8 cellular contexts compared by ENCODE assay signal in genomic region chr2:172102858-172103359, GRCh38. TPM values are rescaled to one million over a fixed set of nuclear protein-coding genes. Genes with fewer than 3 reads are reported as not detected.
DNase-seq lines count a peak whose midpoint lies in the region; ATAC-seq and TF ChIP-seq lines count a peak whose summit lies in the region.

TSS of gene DLX2 (minus strand) at chr2:172102900. CDS start at chr2:172102538, 362 bp downstream.

- H3K4me3 Mint-ChIP-seq in activated T-helper 17 cell treated with anti-CD3 and anti-CD28 coated beads, Interleukin-2, amount 50 U/mL, for 72 hours = peak within 1 kb of the TSS; percentile 76

- DNase-seq in DMS79 treated with DMSO at 0.1 percent for 48 hours (lab: John Stamatoyannopoulos, UW) (peak; percentile 94), OCI-M1 (lab: John Stamatoyannopoulos, UW) (peak; percentile 90), foreskin keratinocyte (peak in 1 of 2 donors; percentile 83), neuronal stem cell (ENCODE audit: low spot score) (peak; percentile 86), upper lobe of left lung (peak; percentile 82 to 89)

- H3K27ac ChIP-seq in HUES64 (ENCODE audit: low read depth, low read length) = no peak within 1 kb of the TSS
- H3K27ac ChIP-seq in foreskin keratinocyte = peak within 1 kb of the TSS; percentile 24
- no peak within 1 kb of the TSS for H3K27ac ChIP-seq in neuronal stem cell (replicated peaks; ENCODE audit: low read length)
- no peak within 1 kb of the TSS for H3K27ac ChIP-seq in upper lobe of left lung

- H3K4me3 ChIP-seq in HUES64 (ENCODE audit: low read length) (peak within 1 kb of the TSS; percentile 52), neuronal stem cell (ENCODE audit: low read length in 2 of 2) (peak within 1 kb of the TSS; percentile 44 to 51), upper lobe of left lung (peak within 1 kb of the TSS; percentile 45 to 65 (median 56))

- ATAC-seq in GM21528 (IDR thresholded peaks at IDR 0.05; ENCODE audit: low FRiP score, unreplicated experiment) (peak; percentile 71), foreskin keratinocyte (peak; percentile 65), upper lobe of left lung (ENCODE audit: low FRiP score in 2 of 2) (peak in 1 of 2 donors; percentile 79)
- peak; percentile 59 for ATAC-seq in activated T-helper 17 cell treated with anti-CD3 and anti-CD28 coated beads, Interleukin-2, amount 50 U/mL, for 72 hours (replicated peaks)

- no peak within 1 kb of the TSS for H3K14ac ChIP-seq in neuronal stem cell (ENCODE audit: low read length)

- H2BK5ac ChIP-seq in neuronal stem cell (ENCODE audit: low read length) = peak within 1 kb of the TSS; percentile 85

- no peak for TF ChIP-seq POLR2A in upper lobe of left lung (IDR thresholded peaks at IDR 0.05)

- H3K4me1 ChIP-seq in HUES64 (ENCODE audit: insufficient read depth, low read length) (peaks cover 32% of the 10 kb centered on the region), foreskin keratinocyte (peaks cover 20% of the 10 kb centered on the region), neuronal stem cell (ENCODE audit: control insufficient read depth in 2 of 2, insufficient read depth in 1 of 2, low read depth in 1 of 2, low read length in 2 of 2) (peaks cover 21 to 36% of the 10 kb centered on the region in 2 donors), upper lobe of left lung (peaks cover 60 to 82% (median 67%) of the 10 kb centered on the region in 4 donors)

- H2AFZ ChIP-seq in neuronal stem cell (ENCODE audit: low read length) = peak within 1 kb of the TSS; percentile 95

- H4K91ac ChIP-seq in neuronal stem cell (ENCODE audit: low read depth, low read length, poor library complexity) = no peak within 1 kb of the TSS

- no peak within 1 kb of the TSS for H2BK12ac ChIP-seq in neuronal stem cell (ENCODE audit: low read length)

- H2BK120ac ChIP-seq in neuronal stem cell (ENCODE audit: low read depth, low read length) = no peak within 1 kb of the TSS

- peak within 1 kb of the TSS; percentile 5 for H3K27ac Mint-ChIP-seq in activated T-helper 17 cell treated with anti-CD3 and anti-CD28 coated beads, Interleukin-2, amount 50 U/mL, for 72 hours

- no peaks in the 10 kb centered on the region for H3K79me1 ChIP-seq in neuronal stem cell (ENCODE audit: low read depth, low read length)

- peak within 1 kb of the TSS; percentile 98 for H3K4me2 ChIP-seq in neuronal stem cell (ENCODE audit: insufficient read depth, low read length, poor library complexity, severe bottlenecking)

- H3K9ac ChIP-seq in HUES64 (ENCODE audit: low read depth, low read length) = no peak within 1 kb of the TSS
- H3K9ac ChIP-seq in neuronal stem cell (ENCODE audit: low read depth, low read length, poor library complexity) = peak within 1 kb of the TSS; percentile 81

- no peak within 1 kb of the TSS for H4K8ac ChIP-seq in neuronal stem cell (ENCODE audit: low read depth, low read length)

- H3K27me3 Mint-ChIP-seq in activated T-helper 17 cell treated with anti-CD3 and anti-CD28 coated beads, Interleukin-2, amount 50 U/mL, for 72 hours = peaks cover 49% of the 10 kb centered on the region

- H3K36me3 ChIP-seq in HUES64 (ENCODE audit: insufficient read depth, low read length) (no peaks in the 10 kb centered on the region), neuronal stem cell (replicated peaks in 1 of 2; ENCODE audit: control insufficient read depth in 2 of 2, insufficient read depth in 2 of 2, low read length in 2 of 2) (no peaks in the 10 kb centered on the region), upper lobe of left lung (no peaks in the 10 kb centered on the region)

- H3K9me3 ChIP-seq in HUES64 (ENCODE audit: insufficient read depth, low read depth, low read length) (no peaks in the 10 kb centered on the region), neuronal stem cell (replicated peaks in 1 of 2; ENCODE audit: control insufficient read depth in 2 of 2, insufficient read depth in 1 of 2, low read depth in 1 of 2, low read length in 2 of 2) (peaks cover 0 to 5% of the 10 kb centered on the region in 2 donors), upper lobe of left lung (no peaks in the 10 kb centered on the region)

- peak within 1 kb of the TSS; percentile 69 for H3K18ac ChIP-seq in neuronal stem cell (ENCODE audit: low read length)

- TF ChIP-seq EP300 in upper lobe of left lung (IDR thresholded peaks at IDR 0.05) = no peak

- peaks cover 22% of the 10 kb centered on the region for H3K4me1 Mint-ChIP-seq in activated T-helper 17 cell treated with anti-CD3 and anti-CD28 coated beads, Interleukin-2, amount 50 U/mL, for 72 hours

- no peak within 1 kb of the TSS for H2AK5ac ChIP-seq in neuronal stem cell (ENCODE audit: low read depth, low read length)

- H3K9me3 Mint-ChIP-seq in activated T-helper 17 cell treated with anti-CD3 and anti-CD28 coated beads, Interleukin-2, amount 50 U/mL, for 72 hours = no peaks in the 10 kb centered on the region

- peak within 1 kb of the TSS; percentile 72 for H2BK15ac ChIP-seq in neuronal stem cell (ENCODE audit: low read length)

- TF ChIP-seq CTCF in foreskin keratinocyte (conservative IDR thresholded peaks at IDR 0.05) = peak; percentile 14
- TF ChIP-seq CTCF in upper lobe of left lung (IDR thresholded peaks at IDR 0.05) = no peak

- H3K4ac ChIP-seq in neuronal stem cell (ENCODE audit: low read length) = no peak within 1 kb of the TSS

- H3K36me3 Mint-ChIP-seq in activated T-helper 17 cell treated with anti-CD3 and anti-CD28 coated beads, Interleukin-2, amount 50 U/mL, for 72 hours (ENCODE audit: low read depth) = peaks cover 6% of the 10 kb centered on the region

- peak within 1 kb of the TSS; percentile 74 for H3K23ac ChIP-seq in neuronal stem cell (ENCODE audit: low read depth, low read length, poor library complexity)

- H3K27me3 ChIP-seq in HUES64 (ENCODE audit: insufficient read depth, low read length) = peaks cover 98% of the 10 kb centered on the region
- H3K27me3 ChIP-seq in foreskin keratinocyte = no peaks in the 10 kb centered on the region
- peaks cover 47 to 88% (median 87%) of the 10 kb centered on the region in 3 experiments for H3K27me3 ChIP-seq in neuronal stem cell (ENCODE audit: control insufficient read depth in 3 of 3, insufficient read depth in 3 of 3, low read depth in 1 of 3, low read length in 3 of 3)
- H3K27me3 ChIP-seq in upper lobe of left lung = peaks cover 0 to 98% (median 68%) of the 10 kb centered on the region in 4 donors

- under 1% methylated on average over 36 of the region's 36 CpGs for WGBS in HUES64
- no CpG with 5 or more reads among the region's 36 CpGs for WGBS in neuronal stem cell (ENCODE audit: extremely low coverage in 2 of 2, insufficient read length in 2 of 2, insufficient replicate concordance in 1 of 2), 2 donors
- WGBS in upper lobe of left lung, 2 donors = 0 to 6% methylated on average over 10 to 35 of the region's 36 CpGs

RNA-seq across cellular contexts. Expression of gene DLX2, which starts in this region (rescaled TPM):
- 0.95 TPM for polyA plus RNA-seq in HUES64 (2013, experiment 1 of 2)
- polyA plus RNA-seq in HUES64 (2013, experiment 2 of 2) = 1.8 TPM
- total RNA-seq in activated T-helper 17 cell treated with anti-CD3 and anti-CD28 coated beads, Interleukin-2, amount 50 U/mL, for 72 hours = not detected
- 1.1 and 1.4 TPM in 2 replicates for total RNA-seq in foreskin keratinocyte
- polyA plus RNA-seq in foreskin keratinocyte = 1.1 and 1.9 TPM in 2 replicates
- polyA plus RNA-seq in neuronal stem cell (2013, experiment 1 of 2) = 0.06 TPM
- polyA plus RNA-seq in neuronal stem cell (2013, experiment 2 of 2) = 0.10 TPM
- total RNA-seq in upper lobe of left lung = not detected

Comparison
In these comparisons a context has a peak if more than half of its experiments do, and no peak if none do; other contexts are left out.
1. Peak in ATAC-seq in activated T-helper 17 cell treated with anti-CD3 and anti-CD28 coated beads, Interleukin-2, amount 50 U/mL, for 72 hours; RNA of the gene not detected or under 1 TPM.
2. Peak in DNase-seq and H3K4me3 ChIP-seq in upper lobe of left lung; RNA of the gene not detected or under 1 TPM.